In genomic region chr4:8262637-8263322, GRCh38 we compare ENCODE assay signal across 26 cellular contexts. TPM values are rescaled to one million over a fixed set of nuclear protein-coding genes. Genes with fewer than 3 reads are reported as not detected.
DNase-seq lines count a peak whose midpoint lies in the region; ATAC-seq, FAIRE-seq and TF ChIP-seq lines count a peak whose summit lies in the region.
"Had no signal": no experiment of that assay in that cellular context is flagged by ENCODE, and none has a peak within 500 bp of the region (broad histone marks: within the 10 kb centered on the region; RNA-seq: fewer than 3 reads in every experiment).

No MANE protein-coding gene starts in this region.

- peak overlapping the region; percentile 43 for H2BK5ac ChIP-seq in trophoblast cell (ENCODE audit: low read depth, low read length, poor library complexity)

- H3K27me3 Mint-ChIP-seq in activated T-cell treated with anti-CD3 and anti-CD28 coated beads, Interleukin-2, amount 50 U/mL, for 24 hours: peaks cover 3% of the 10 kb centered on the region

- intact Hi-C loops in HepG2 (cut with micrococcal nuclease; ENCODE audit: unreplicated experiment): no loop called here

- peak overlapping the region; percentile 88 for H4K91ac ChIP-seq in trophoblast cell (ENCODE audit: low read depth, low read length)

- no peaks in the 10 kb centered on the region for H4K20me1 ChIP-seq in HepG2 (ENCODE audit: insufficient read depth, low read length)

- ATAC-seq in HepG2 (peak; percentile 42), HG02642 (IDR thresholded peaks at IDR 0.05; ENCODE audit: poor library complexity, unreplicated experiment) (no peak)
- ATAC-seq: HCT116 had no signal

- peaks cover 42% of the 10 kb centered on the region for H3K79me1 ChIP-seq in trophoblast cell (ENCODE audit: low read length)

- peak overlapping the region; percentile 53 for H3K18ac ChIP-seq in trophoblast cell (ENCODE audit: low read length)

- H3K4me1 Mint-ChIP-seq in activated T-cell treated with anti-CD3 and anti-CD28 coated beads, Interleukin-2, amount 50 U/mL, for 24 hours (ENCODE audit: low read depth): no peaks in the 10 kb centered on the region
- H3K4me1 Mint-ChIP-seq: CD8-positive, alpha-beta memory T cell had no signal

- no peak overlapping the region for H3K4me3 Mint-ChIP-seq in activated T-cell treated with anti-CD3 and anti-CD28 coated beads, Interleukin-2, amount 50 U/mL, for 24 hours
- H3K4me3 Mint-ChIP-seq: CD8-positive, alpha-beta memory T cell had no signal

- H3K4me1 ChIP-seq in NT2/D1 (ENCODE audit: insufficient read depth, insufficient read length) (peaks cover 33% of the 10 kb centered on the region), HepG2 (ENCODE audit: insufficient read depth, low read length) (peaks cover 32% of the 10 kb centered on the region), trophoblast cell (ENCODE audit: control insufficient read depth in 1 of 2, insufficient read depth in 2 of 2, low read length in 2 of 2) (peaks cover 41% of the 10 kb centered on the region in 2 experiments)

- no peak overlapping the region for H2AFZ ChIP-seq in HepG2 (ENCODE audit: low read length)
- H2AFZ ChIP-seq in trophoblast cell (ENCODE audit: insufficient read depth, low read length, poor library complexity): peak overlapping the region; percentile 19
- H2AFZ ChIP-seq: PC-9 had no signal

- no peaks in the 10 kb centered on the region for H3K36me3 Mint-ChIP-seq in activated T-cell treated with anti-CD3 and anti-CD28 coated beads, Interleukin-2, amount 50 U/mL, for 24 hours (ENCODE audit: low read depth)
- H3K36me3 Mint-ChIP-seq: CD14-positive monocyte; CD8-positive, alpha-beta memory T cell had no signal

- peak overlapping the region; percentile 50 for H3K4ac ChIP-seq in trophoblast cell (ENCODE audit: low read depth, low read length)

- no peak for TF ChIP-seq POLR2A in HepG2 (IDR thresholded peaks at IDR 0.05; ENCODE audit: insufficient read depth in 1 of 2, low read depth in 2 of 2, low read length in 2 of 2)

- peak overlapping the region; percentile 89 for H3K14ac ChIP-seq in trophoblast cell (ENCODE audit: low read length)

- H3K4me2 ChIP-seq in HepG2 (ENCODE audit: low read depth, low read length) (peak overlapping the region; percentile 43), trophoblast cell (ENCODE audit: low read length) (no peak overlapping the region)
- H3K4me2 ChIP-seq: KMS-11, PC-9 had no signal

- WGBS in HepG2 (ENCODE audit: low lambda C conversion rate): 9% methylated on average over 13 of the region's 23 CpGs
- WGBS in trophoblast cell (ENCODE audit: extremely low coverage, insufficient coverage, insufficient read length): no CpG with 5 or more reads among the region's 23 CpGs

- H4K12ac ChIP-seq in trophoblast cell (ENCODE audit: low read depth, low read length): no peak overlapping the region

- peak overlapping the region; percentile 6 for H2AK5ac ChIP-seq in trophoblast cell (ENCODE audit: low read length)

- TF ChIP-seq EP300 in HepG2 (IDR thresholded peaks at IDR 0.05; ENCODE audit: low read depth in 2 of 2, low read length in 2 of 2): no peak
- TF ChIP-seq EP300 in HepG2 (CRISPR knock-in tag; IDR thresholded peaks at IDR 0.05; ENCODE audit: borderline replicate concordance): no peak

- H3K9ac ChIP-seq in NT2/D1 (ENCODE audit: insufficient read length, low read depth) (peak overlapping the region; percentile 29), HepG2 (ENCODE audit: insufficient read depth, low read depth, low read length) (no peak overlapping the region), trophoblast cell (ENCODE audit: low read length) (no peak overlapping the region)
- H3K9ac ChIP-seq: KMS-11 had no signal

- BruUV-seq in HepG2 (replicated peaks; lab: Mats Ljungman, UMichigan): no TSS peak

- DNase-seq in ELF-1 (ENCODE audit: low read depth, low spot score) (peak; percentile 51), NT2/D1 (ENCODE audit: low read depth, low spot score) (no peak), HepG2 (ENCODE audit: low spot score) (no peak), trophoblast cell (peak; percentile 32 to 53)
- DNase-seq in activated T-cell treated with anti-CD3 and anti-CD28 coated beads, Interleukin-2, amount 50 U/mL, for 24 hours: no peak
- no peak for DNase-seq in effector CD4-positive, alpha-beta T cell
- DNase-seq: CD8-positive, alpha-beta memory T cell; DMS79 treated with DMSO at 0.1 percent for 48 hours; GOT3; NCI-H1048; NCI-H1417; NCI-H1694; NCI-H2029 treated with DMSO at 0.1 percent for 48 hours; NCI-H446 treated with DMSO at 0.1 percent for 48 hours; NCI-H526; NCI-H82; NK-92 treated with Interleukin-12 subunit alpha and Interleukin-12 subunit beta, amount 100 ng/mL, for 24 hours; PC-9; RPMI8226; SHP77; T-helper 1 cell had no signal

- CTCF ChIA-PET in HepG2 (lab: Yijun Ruan, JAX; ENCODE audit: low intra/inter-chr PET ratio, low total read pairs): no interaction called here

- H4K8ac ChIP-seq in trophoblast cell (ENCODE audit: low read depth, low read length): peak overlapping the region; percentile 15

- peak overlapping the region; percentile 15 for H2BK12ac ChIP-seq in trophoblast cell (ENCODE audit: low read length)

- POLR2A ChIA-PET in HepG2 (lab: Yijun Ruan, JAX): interaction anchor here (0.6 kb wide), 1 partner anchor 20 kb away, joined by 3 read pairs; no protein-coding TSS in a partner anchor

- H2BK120ac ChIP-seq in trophoblast cell (ENCODE audit: insufficient read depth, low read length, poor library complexity): peak overlapping the region; percentile 69

- no peaks in the 10 kb centered on the region for H3K9me3 Mint-ChIP-seq in activated T-cell treated with anti-CD3 and anti-CD28 coated beads, Interleukin-2, amount 50 U/mL, for 24 hours
- H3K9me3 Mint-ChIP-seq: CD14-positive monocyte; CD8-positive, alpha-beta memory T cell had no signal

- TF ChIP-seq CTCF in HepG2 (CRISPR knock-in tag; IDR thresholded peaks at IDR 0.05): no peak

- H3K9me3 ChIP-seq in NT2/D1 (ENCODE audit: insufficient read depth, low read length) (no peaks in the 10 kb centered on the region), HepG2 (ENCODE audit: low read length) (no peaks in the 10 kb centered on the region), trophoblast cell (ENCODE audit: insufficient read depth, low read depth, low read length) (peaks cover 2% of the 10 kb centered on the region)

- in situ Hi-C loops in HepG2 (cut with HindIII; ENCODE audit: extremely low pct_ligation_motif_present, low pct_unique_long_range_greater_than_20kb): no loop called here

- H3K36me3 ChIP-seq in NT2/D1 (ENCODE audit: insufficient read depth, insufficient read length, low read length): no peaks in the 10 kb centered on the region
- H3K36me3 ChIP-seq in HepG2 (replicated peaks in 1 of 2; ENCODE audit: control insufficient read depth in 1 of 2, insufficient read depth in 2 of 2, low read length in 2 of 2): no peaks in the 10 kb centered on the region
- H3K36me3 ChIP-seq in trophoblast cell (ENCODE audit: control insufficient read depth in 1 of 2, insufficient read depth in 2 of 2, low read length in 2 of 2): no peaks in the 10 kb centered on the region

- H3K4me3 ChIP-seq in NT2/D1 (ENCODE audit: insufficient read length, low read depth) (no peak overlapping the region), HepG2 (replicated peaks in 1 of 3; ENCODE audit: insufficient read depth in 1 of 3, low read depth in 2 of 3, low read length in 3 of 3) (peak overlapping the region in 1 of 3 experiments; percentile 35; a peak in 1 of 6 replicates), trophoblast cell (ENCODE audit: low read depth, low read length) (no peak overlapping the region)
- H3K4me3 ChIP-seq: PC-9 had no signal

- H3K23ac ChIP-seq in trophoblast cell (ENCODE audit: low read length): no peak overlapping the region

- H3K79me2 ChIP-seq in HepG2 (ENCODE audit: insufficient read depth, low read length) (no peaks in the 10 kb centered on the region), trophoblast cell (ENCODE audit: control insufficient read depth, insufficient read depth, low read length, poor library complexity) (peaks cover 5% of the 10 kb centered on the region)

- no peak for FAIRE-seq in HepG2 (lab: Jason Lieb, UNC)
- FAIRE-seq: HTR-8/SVneo had no signal

- no peak overlapping the region for H3K27ac ChIP-seq in HepG2 (ENCODE audit: extremely low read length, insufficient read depth, low read length)
- H3K27ac ChIP-seq in trophoblast cell (ENCODE audit: low read depth, low read length): no peak overlapping the region
- H3K27ac ChIP-seq: KMS-11, PC-9 had no signal

- TF ChIP-seq RAD21 in HepG2 (CRISPR knock-in tag; IDR thresholded peaks at IDR 0.05): no peak

- H3K27me3 ChIP-seq in NT2/D1 (ENCODE audit: insufficient read depth, insufficient read length) (no peaks in the 10 kb centered on the region), HepG2 (ENCODE audit: control insufficient read depth in 1 of 2, insufficient read depth in 2 of 2, low read length in 2 of 2) (peaks cover 11 to 48% of the 10 kb centered on the region in 2 experiments; a peak in 3 of 5 replicates), trophoblast cell (ENCODE audit: insufficient read depth, low read length) (no peaks in the 10 kb centered on the region)

- no peak overlapping the region for H3K27ac Mint-ChIP-seq in activated T-cell treated with anti-CD3 and anti-CD28 coated beads, Interleukin-2, amount 50 U/mL, for 24 hours
- H3K27ac Mint-ChIP-seq: CD8-positive, alpha-beta memory T cell had no signal

RNA-seq across cellular contexts. Expression of gene HTRA3, which starts 6.8 kb away (rescaled TPM):
- not detected in 2 replicates for total RNA-seq in HepG2 (2016; rRNA removed; fragmentation: Illumina TruSeq; extraction: Trizol)
- not detected in 2 replicates for total RNA-seq in HepG2 (2016; cell fraction: cytosol; rRNA removed; fragmentation: Illumina TruSeq; extraction: Trizol; ENCODE audit: low read depth)
- 0.04 TPM in 1 of 2 replicates, not detected in the other for total RNA-seq in HepG2 (2016; cell fraction: insoluble cytoplasmic fraction; rRNA removed; fragmentation: Illumina TruSeq; extraction: Trizol)
- not detected in 2 replicates for total RNA-seq in HepG2 (2016; cell fraction: membrane; rRNA removed; fragmentation: Illumina TruSeq; extraction: Trizol)
- total RNA-seq in HepG2 (2016; cell fraction: nucleus; rRNA removed; fragmentation: Illumina TruSeq; extraction: Trizol): not detected in 2 replicates
- 0.16 and 0.17 TPM in 2 replicates for polyA plus RNA-seq in HepG2 (2011; rRNA removed)
- 0.12 and 0.31 TPM in 2 replicates for polyA plus RNA-seq in HepG2 (2011; cell fraction: cytosol; rRNA removed)
- 0.12 and 0.19 TPM in 2 replicates for polyA plus RNA-seq in HepG2 (2011; cell fraction: nucleus; rRNA removed)
- not detected in 2 replicates for polyA plus RNA-seq in HepG2 (2012)
- 0.07 TPM in 1 of 2 replicates, not detected in the other for polyA plus RNA-seq in HepG2 (2016; cell fraction: cytosol; fragmentation: Illumina TruSeq; extraction: Trizol; ENCODE audit: low read depth)
- not detected in 2 replicates for polyA plus RNA-seq in HepG2 (2016; cell fraction: insoluble cytoplasmic fraction; fragmentation: Illumina TruSeq; extraction: Trizol; ENCODE audit: low read depth)
- not detected in 2 replicates for polyA plus RNA-seq in HepG2 (2016; cell fraction: membrane; fragmentation: Illumina TruSeq; extraction: Trizol; ENCODE audit: low read depth)
- polyA plus RNA-seq in HepG2 (2016; cell fraction: nucleus; fragmentation: Illumina TruSeq; extraction: Trizol; ENCODE audit: insufficient read depth, low read depth): not detected in 2 replicates
- polyA minus RNA-seq in HepG2 (2011; rRNA and poly(A)+ RNA removed; ENCODE audit: low replicate concordance): 0.18 and 0.47 TPM in 2 replicates
- polyA minus RNA-seq in HepG2 (2011; cell fraction: cytosol; rRNA and poly(A)+ RNA removed): not detected in 2 replicates
- polyA minus RNA-seq in HepG2 (2011; cell fraction: nucleus; rRNA and poly(A)+ RNA removed): not detected in 2 replicates
- polyA plus RNA-seq in trophoblast cell (2013): 31.1 and 33.0 TPM in 2 replicates
- total RNA-seq: CD8-positive, alpha-beta memory T cell had no signal
- polyA plus RNA-seq: CD14-positive monocyte; CD8-positive, alpha-beta memory T cell had no signal

Comparison
In these comparisons a context has a peak if more than half of its experiments do, and no peak if none do; other contexts are left out.
1. DNase-seq: peak in ELF-1 (single experiment) and trophoblast cell (2 of 2); none in NT2/D1 (single experiment), HepG2 (single experiment), activated T-cell treated with anti-CD3 and anti-CD28 coated beads, Interleukin-2, amount 50 U/mL, for 24 hours (single experiment) and effector CD4-positive, alpha-beta T cell (single experiment).